Comparison of ENCODE assay signal across 24 cellular contexts in the genomic region with DNA sequence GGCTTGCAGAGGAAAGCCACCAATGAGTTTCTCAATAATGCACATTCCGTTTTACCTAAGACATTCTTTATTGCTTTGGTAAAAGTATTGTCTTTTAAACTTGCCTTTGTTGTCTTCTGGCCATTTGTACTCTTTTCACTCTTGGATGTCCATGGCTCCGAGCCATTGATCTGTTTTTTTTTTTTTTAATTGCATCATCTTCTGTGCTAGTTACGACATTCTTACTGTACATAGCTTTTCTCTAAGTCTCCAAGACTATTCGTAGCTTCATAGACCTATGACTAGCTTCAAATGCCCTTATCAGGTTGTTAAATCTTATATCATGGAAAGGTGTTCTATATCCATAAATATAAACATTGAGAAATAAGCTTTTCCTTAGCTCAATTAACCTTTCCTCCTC.
"Had no signal": no experiment of that assay in that cellular context is flagged by ENCODE, and none has a peak within 500 bp of the region (broad histone marks: within the 10 kb centered on the region; RNA-seq: fewer than 3 reads in every experiment).

No MANE protein-coding gene starts in this region.

- DNase-seq: Kasumi-1, MV-4-11, NCI-H1048, NCI-H1105, NCI-H1417, NCI-H1436 treated with DMSO at 0.1 percent for 48 hours, NCI-H1694 treated with DMSO at 0.1 percent for 48 hours, NCI-H1930, NCI-H2081, NCI-H2107, NCI-H2171, NCI-H226, NCI-H446, NCI-H510A, NCI-H524 treated with DMSO at 0.1 percent for 48 hours, NCI-H69, NCI-H774, PC-3, SHP77, SK-N-SH had no signal

- H3K9me3 ChIP-seq: SK-N-SH had no signal

- H3K27ac ChIP-seq: KMS-11, RWPE1 had no signal

- H3K4me1 Mint-ChIP-seq: IgD-negative memory B cell had no signal

- H3K27me3 Mint-ChIP-seq: IgD-negative memory B cell had no signal

- H3K4me3 Mint-ChIP-seq: IgD-negative memory B cell had no signal

- H3K4me3 ChIP-seq: K562 had no signal

- H3K27ac Mint-ChIP-seq: IgD-negative memory B cell had no signal

- H3K36me3 Mint-ChIP-seq: IgD-negative memory B cell had no signal
